23 cellular contexts compared by ENCODE assay signal in the genomic region with DNA sequence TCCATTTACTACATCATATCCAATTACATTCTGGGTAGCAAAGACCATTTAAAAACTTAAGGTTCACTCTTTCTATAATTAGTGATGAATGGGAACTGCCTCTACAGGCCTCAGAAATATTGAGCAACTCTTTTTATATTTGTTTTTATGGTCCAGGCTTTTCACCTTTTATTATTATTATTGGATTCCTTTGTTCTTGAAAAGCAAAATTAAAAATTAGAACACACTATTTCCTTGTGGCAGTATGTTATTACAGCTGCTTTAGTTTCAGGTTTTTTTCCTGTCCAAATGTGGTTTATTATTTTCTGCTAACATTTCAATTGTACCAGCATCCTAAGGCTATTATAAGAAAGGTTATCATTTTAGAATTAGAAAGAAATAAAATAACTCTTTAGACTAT.
"Had no signal": no experiment of that assay in that cellular context is flagged by ENCODE, and none has a peak within 500 bp of the region (broad histone marks: within the 10 kb centered on the region; RNA-seq: fewer than 3 reads in every experiment).

No MANE protein-coding gene starts in this region.

- H3K27ac ChIP-seq: ascending aorta, SK-N-MC had no signal

- H3K27me3 ChIP-seq: ascending aorta had no signal

- H3K27ac Mint-ChIP-seq: activated CD4-positive, alpha-beta memory T cell treated with anti-CD3 and anti-CD28 coated beads for 36 hours; activated CD4-positive, alpha-beta T cell treated with anti-CD3 and anti-CD28 coated beads, Interleukin-2, amount 10 ng/mL, durations not matched to agents 7 days and 5 days; activated naive CD8-positive, alpha-beta T cell treated with anti-CD3 and anti-CD28 coated beads, Interleukin-2, amount 10 ng/mL, durations not matched to agents 7 days and 5 days; activated T-helper 2 cell treated with anti-CD3 and anti-CD28 coated beads, Interferon-gamma antibody, Interleukin-2, Interleukin-4, amounts not matched to agents 10 μg/mL and 5 μg/mL and 100 μg/mL, durations not matched to agents 14 hours and 24 hours and 36 hours; T-cell had no signal

- H3K36me3 ChIP-seq: ascending aorta had no signal

- H3K9me3 Mint-ChIP-seq: activated CD4-positive, alpha-beta memory T cell treated with anti-CD3 and anti-CD28 coated beads for 36 hours; activated CD4-positive, alpha-beta T cell treated with anti-CD3 and anti-CD28 coated beads, Interleukin-2, amount 10 ng/mL, durations not matched to agents 7 days and 5 days; activated naive CD8-positive, alpha-beta T cell treated with anti-CD3 and anti-CD28 coated beads, Interleukin-2, amount 10 ng/mL, durations not matched to agents 7 days and 5 days; activated T-helper 2 cell treated with anti-CD3 and anti-CD28 coated beads, Interferon-gamma antibody, Interleukin-2, Interleukin-4, amounts not matched to agents 10 μg/mL and 5 μg/mL and 100 μg/mL, durations not matched to agents 14 hours and 24 hours and 36 hours; central memory CD8-positive, alpha-beta T cell; T-cell had no signal

- H3K4me1 Mint-ChIP-seq: activated CD4-positive, alpha-beta T cell treated with anti-CD3 and anti-CD28 coated beads, Interleukin-2, amount 10 ng/mL, durations not matched to agents 7 days and 5 days; activated naive CD8-positive, alpha-beta T cell treated with anti-CD3 and anti-CD28 coated beads, Interleukin-2, amount 10 ng/mL, durations not matched to agents 7 days and 5 days; central memory CD8-positive, alpha-beta T cell; T-cell had no signal

- H3K4me3 ChIP-seq: ascending aorta, SK-N-MC had no signal

- DNase-seq: activated CD4-positive, alpha-beta memory T cell treated with anti-CD3 and anti-CD28 coated beads for 36 hours; activated CD4-positive, alpha-beta T cell treated with anti-CD3 and anti-CD28 coated beads, Interleukin-2, amount 10 ng/mL, durations not matched to agents 7 days and 5 days; activated CD4-positive, CD25-positive, alpha-beta regulatory T cell; activated CD8-positive, alpha-beta memory T cell treated with anti-CD3 and anti-CD28 coated beads for 24 hours; activated naive CD4-positive, alpha-beta T cell treated with anti-CD3 and anti-CD28 coated beads, Interleukin-2, amount 50 U/mL, for 16 hours; activated naive CD8-positive, alpha-beta T cell treated with anti-CD3 and anti-CD28 coated beads, Interleukin-2, amount 10 ng/mL, durations not matched to agents 7 days and 5 days; activated T-cell treated with anti-CD3 and anti-CD28 coated beads, Interleukin-2, amount 50 U/mL, for 48 hours; amniotic stem cell; Kasumi-1; KBM-7; NCI-H1048; NCI-H146; NCI-H187 treated with DMSO at 0.1 percent for 48 hours; NCI-H2081 treated with DMSO at 0.1 percent for 48 hours; NCI-H510A treated with DMSO at 0.1 percent for 48 hours; T-cell; T-helper 2 cell; T1000 had no signal

- ATAC-seq: T-cell had no signal

- H3K9me3 ChIP-seq: ascending aorta had no signal

- H3K4me3 Mint-ChIP-seq: activated CD4-positive, alpha-beta memory T cell treated with anti-CD3 and anti-CD28 coated beads for 36 hours; activated CD4-positive, alpha-beta T cell treated with anti-CD3 and anti-CD28 coated beads, Interleukin-2, amount 10 ng/mL, durations not matched to agents 7 days and 5 days; activated naive CD8-positive, alpha-beta T cell treated with anti-CD3 and anti-CD28 coated beads, Interleukin-2, amount 10 ng/mL, durations not matched to agents 7 days and 5 days; brain; central memory CD8-positive, alpha-beta T cell; T-cell had no signal

- H3K27me3 Mint-ChIP-seq: activated CD4-positive, alpha-beta memory T cell treated with anti-CD3 and anti-CD28 coated beads for 36 hours; activated CD4-positive, alpha-beta T cell treated with anti-CD3 and anti-CD28 coated beads, Interleukin-2, amount 10 ng/mL, durations not matched to agents 7 days and 5 days; activated naive CD8-positive, alpha-beta T cell treated with anti-CD3 and anti-CD28 coated beads, Interleukin-2, amount 10 ng/mL, durations not matched to agents 7 days and 5 days; brain; central memory CD8-positive, alpha-beta T cell; T-cell had no signal
